ENCODE assay signal across 9 cellular contexts in the genomic region with DNA sequence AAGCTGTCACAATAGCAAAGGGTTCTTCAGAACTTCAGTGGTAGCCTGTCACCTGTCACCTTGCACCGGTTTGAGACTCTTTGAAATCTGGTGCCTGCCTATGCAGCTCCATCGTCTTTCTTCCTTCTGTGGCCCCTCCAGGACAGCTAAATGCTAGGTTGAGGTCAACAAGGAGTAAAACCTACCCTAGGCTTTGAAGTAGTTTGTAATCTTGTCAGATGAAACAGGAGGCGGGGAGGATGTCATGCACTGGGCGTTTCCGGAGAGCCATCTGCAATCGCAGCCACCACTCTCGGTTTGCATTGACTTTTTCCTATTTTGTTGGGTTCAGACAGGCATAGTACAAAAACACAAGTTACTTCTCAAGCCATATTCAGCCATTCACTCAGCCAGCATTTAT.
DNase-seq lines count a peak whose midpoint lies in the region; ATAC-seq and TF ChIP-seq lines count a peak whose summit lies in the region.
"Had no signal": no experiment of that assay in that cellular context is flagged by ENCODE, and none has a peak within 500 bp of the region (broad histone marks: within the 10 kb centered on the region; RNA-seq: fewer than 3 reads in every experiment).

No MANE protein-coding gene starts in this region.

- H3K27me3 Mint-ChIP-seq in T-cell (no peaks in the 10 kb centered on the region), progenitor cell of endocrine pancreas (no peaks in the 10 kb centered on the region), type B pancreatic cell (no peaks in the 10 kb centered on the region)

- H3K9me3 Mint-ChIP-seq in T-cell: peaks cover 0 to 9% (median 9%) of the 10 kb centered on the region in 3 donors
- H3K9me3 Mint-ChIP-seq in progenitor cell of endocrine pancreas (ENCODE audit: low read depth): peaks cover 10% of the 10 kb centered on the region
- no peaks in the 10 kb centered on the region for H3K9me3 Mint-ChIP-seq in type B pancreatic cell

- H3K36me3 Mint-ChIP-seq in T-cell: no peaks in the 10 kb centered on the region
- H3K36me3 Mint-ChIP-seq in progenitor cell of endocrine pancreas (ENCODE audit: insufficient read depth): peaks cover 6% of the 10 kb centered on the region
- peaks cover 3% of the 10 kb centered on the region for H3K36me3 Mint-ChIP-seq in type B pancreatic cell

- H3K27ac Mint-ChIP-seq in T-cell (peak overlapping the region in 1 of 2 donors; percentile 24), progenitor cell of endocrine pancreas (peak overlapping the region; percentile 47), type B pancreatic cell (no peak overlapping the region)

- POLR2A ChIA-PET in T-cell (lab: Charles Lee): no interaction called here
- POLR2A ChIA-PET in GM10248 (lab: Yijun Ruan, JAX): no interaction called here

- peak; percentile 68 for DNase-seq in activated effector memory CD4-positive, alpha-beta T cell treated with anti-CD3 and anti-CD28 coated beads, Interleukin-2, amount 50 U/mL, for 16 hours
- no peak for DNase-seq in activated effector memory CD4-positive, alpha-beta T cell treated with Interleukin-2 at 50 U/mL for 16 hours
- DNase-seq in T-cell (no peak), progenitor cell of endocrine pancreas (ENCODE audit: low spot score, unreplicated experiment) (no peak), type B pancreatic cell (ENCODE audit: extremely low spot score, unreplicated experiment) (no peak), pons (ENCODE audit: low spot score) (no peak), GM10248 (ENCODE audit: extremely low spot score) (no peak)
- DNase-seq: NCI-H2029 treated with DMSO at 0.1 percent for 48 hours had no signal

- H3K4me3 Mint-ChIP-seq in T-cell (peak overlapping the region in 2 of 3 donors; percentile 29 to 52), progenitor cell of endocrine pancreas (ENCODE audit: low read depth) (no peak overlapping the region), type B pancreatic cell (no peak overlapping the region)

- CTCF ChIA-PET in T-cell (lab: Charles Lee): interaction anchor here (0.7 to 3.6 kb wide), 11 partner anchors 77 to 1723 kb away, joined by 3 to 17 read pairs (median 3); partner anchors contain the start of gene TRIB2 (in 2 of the 2)
- CTCF ChIA-PET in GM10248 (lab: Yijun Ruan, JAX): interaction anchor here (0.7 to 2.3 kb wide), 9 partner anchors 11 to 1144 kb away, joined by 3 to 10 read pairs (median 3); partner anchors contain the start of gene TRIB2

- ATAC-seq in HG02759 (IDR thresholded peaks at IDR 0.05; ENCODE audit: unreplicated experiment) (peak; percentile 21), T-cell (replicated peaks in 1 of 4) (peak in 3 of 4 experiments; percentile 40 to 51 (median 41))

- TF ChIP-seq CTCF in progenitor cell of endocrine pancreas (IDR thresholded peaks at IDR 0.05; ENCODE audit: unreplicated experiment): no peak
- TF ChIP-seq CTCF in type B pancreatic cell (conservative IDR thresholded peaks at IDR 0.05): no peak
- TF ChIP-seq CTCF in GM10248 (IDR thresholded peaks at IDR 0.05; ENCODE audit: control extremely low read depth, extremely low read depth, low read depth, missing control alignments): no peak

- peaks cover 14 to 36% (median 21%) of the 10 kb centered on the region in 3 donors for H3K4me1 Mint-ChIP-seq in T-cell
- peaks cover 6% of the 10 kb centered on the region for H3K4me1 Mint-ChIP-seq in progenitor cell of endocrine pancreas (ENCODE audit: low read depth)
- peaks cover 23% of the 10 kb centered on the region for H3K4me1 Mint-ChIP-seq in type B pancreatic cell (ENCODE audit: unreplicated experiment)

Comparison
In these comparisons a context has a peak if more than half of its experiments do, and no peak if none do; other contexts are left out.
1. H3K4me3 Mint-ChIP-seq: peak in T-cell (2 of 3); none in progenitor cell of endocrine pancreas (single experiment) and type B pancreatic cell (single experiment).